16 cellular contexts compared by ENCODE assay signal in genomic region chr17:2680961-2681360, GRCh38. TPM values are rescaled to one million over a fixed set of nuclear protein-coding genes. Genes with fewer than 3 reads are reported as not detected.
DNase-seq lines count a peak whose midpoint lies in the region; ATAC-seq and TF ChIP-seq lines count a peak whose summit lies in the region.
"Had no signal": no experiment of that assay in that cellular context is flagged by ENCODE, and none has a peak within 500 bp of the region (broad histone marks: within the 10 kb centered on the region; RNA-seq: fewer than 3 reads in every experiment).

No MANE protein-coding gene starts in this region.

- no peaks in the 10 kb centered on the region for H3K4me1 ChIP-seq in endodermal cell (ENCODE audit: control insufficient read depth, insufficient read depth, low read length)

- WGBS in endodermal cell (ENCODE audit: insufficient coverage in 1 of 2, insufficient read length in 1 of 2), 2 experiments, result 94 to 95% methylated on average over 2 of the region's 2 CpGs

- no peak for ATAC-seq in activated CD8-positive, alpha-beta T cell treated with anti-CD3 and anti-CD28 coated beads for 36 hours
- ATAC-seq in activated CD8-positive, alpha-beta T cell treated with anti-CD3 and anti-CD28 coated beads, Interleukin-2, amount 10 ng/mL, durations not matched to agents 7 days and 5 days, result no peak
- no peak for ATAC-seq in HG02840 (IDR thresholded peaks at IDR 0.05; ENCODE audit: low FRiP score, unreplicated experiment)
- ATAC-seq: GM12878, HCT116 had no signal

- H3K27ac Mint-ChIP-seq in activated CD8-positive, alpha-beta T cell treated with anti-CD3 and anti-CD28 coated beads for 36 hours, result peak overlapping the region; percentile 26
- H3K27ac Mint-ChIP-seq in activated CD8-positive, alpha-beta T cell treated with anti-CD3 and anti-CD28 coated beads, Interleukin-2, amount 10 ng/mL, durations not matched to agents 7 days and 5 days, result no peak overlapping the region
- no peak overlapping the region for H3K27ac Mint-ChIP-seq in endodermal cell
- peak overlapping the region; percentile 31 for H3K27ac Mint-ChIP-seq in type B pancreatic cell
- H3K27ac Mint-ChIP-seq: CD4-positive, CD25-positive, alpha-beta regulatory T cell had no signal

- no peaks in the 10 kb centered on the region for H3K27me3 Mint-ChIP-seq in activated CD8-positive, alpha-beta T cell treated with anti-CD3 and anti-CD28 coated beads for 36 hours
- H3K27me3 Mint-ChIP-seq in activated CD8-positive, alpha-beta T cell treated with anti-CD3 and anti-CD28 coated beads, Interleukin-2, amount 10 ng/mL, durations not matched to agents 7 days and 5 days (ENCODE audit: low read depth), result no peaks in the 10 kb centered on the region
- H3K27me3 Mint-ChIP-seq in endodermal cell (ENCODE audit: insufficient read depth) (no peaks in the 10 kb centered on the region), type B pancreatic cell (no peaks in the 10 kb centered on the region)
- H3K27me3 Mint-ChIP-seq: CD4-positive, CD25-positive, alpha-beta regulatory T cell had no signal

- H3K9me3 ChIP-seq in endodermal cell (ENCODE audit: control insufficient read depth, low read length), result no peaks in the 10 kb centered on the region
- H3K9me3 ChIP-seq: BLaER1 treated with 17β-estradiol and CSF1 and Interleukin-3, amounts not matched to agents 10 nM and 100 nM had no signal

- CTCF ChIA-PET in activated CD8-positive, alpha-beta T cell treated with anti-CD3 and anti-CD28 coated beads for 36 hours (lab: Charles Lee), result no interaction called here
- CTCF ChIA-PET in activated CD8-positive, alpha-beta T cell treated with anti-CD3 and anti-CD28 coated beads, Interleukin-2, amount 10 ng/mL, durations not matched to agents 7 days and 5 days (lab: Charles Lee), result no interaction called here
- CTCF ChIA-PET in HEK293T (lab: Yijun Ruan, JAX), result no interaction called here

- peak overlapping the region; percentile 75 for H3K27ac ChIP-seq in VCaP
- no peak overlapping the region for H3K27ac ChIP-seq in endodermal cell (ENCODE audit: low read depth, low read length)
- H3K27ac ChIP-seq: BLaER1 treated with 17β-estradiol and CSF1 and Interleukin-3, amounts not matched to agents 10 nM and 100 nM had no signal

- H3K4me3 ChIP-seq in endodermal cell (ENCODE audit: low read length), result no peak overlapping the region
- H3K4me3 ChIP-seq: BLaER1 treated with 17β-estradiol and CSF1 and Interleukin-3, amounts not matched to agents 10 nM and 100 nM; GM12878 had no signal

- no peaks in the 10 kb centered on the region for H3K27me3 ChIP-seq in endodermal cell (ENCODE audit: control insufficient read depth, insufficient read depth, low read length, poor library complexity, severe bottlenecking)
- H3K27me3 ChIP-seq: BLaER1 treated with 17β-estradiol and CSF1 and Interleukin-3, amounts not matched to agents 10 nM and 100 nM had no signal

- no peak for TF ChIP-seq CTCF in activated CD8-positive, alpha-beta T cell treated with anti-CD3 and anti-CD28 coated beads for 36 hours (IDR thresholded peaks at IDR 0.05)
- TF ChIP-seq CTCF in VCaP (conservative IDR thresholded peaks at IDR 0.05) (no peak), endodermal cell (conservative IDR thresholded peaks at IDR 0.05) (no peak), type B pancreatic cell (conservative IDR thresholded peaks at IDR 0.05) (no peak)

- POLR2A ChIA-PET in activated CD8-positive, alpha-beta T cell treated with anti-CD3 and anti-CD28 coated beads for 36 hours (lab: Charles Lee), result no interaction called here
- POLR2A ChIA-PET in activated CD8-positive, alpha-beta T cell treated with anti-CD3 and anti-CD28 coated beads, Interleukin-2, amount 10 ng/mL, durations not matched to agents 7 days and 5 days (lab: Charles Lee), result no interaction called here
- POLR2A ChIA-PET in HEK293T (lab: Yijun Ruan, JAX), result no interaction called here

- H3K4me3 Mint-ChIP-seq in activated CD8-positive, alpha-beta T cell treated with anti-CD3 and anti-CD28 coated beads for 36 hours, result no peak overlapping the region
- no peak overlapping the region for H3K4me3 Mint-ChIP-seq in activated CD8-positive, alpha-beta T cell treated with anti-CD3 and anti-CD28 coated beads, Interleukin-2, amount 10 ng/mL, durations not matched to agents 7 days and 5 days
- H3K4me3 Mint-ChIP-seq in endodermal cell (no peak overlapping the region), type B pancreatic cell (no peak overlapping the region)
- H3K4me3 Mint-ChIP-seq: CD4-positive, CD25-positive, alpha-beta regulatory T cell had no signal

- H3K36me3 ChIP-seq in endodermal cell (ENCODE audit: control insufficient read depth, insufficient read depth, low read length), result peaks cover 87% of the 10 kb centered on the region

- intact Hi-C loops in activated CD8-positive, alpha-beta T cell treated with anti-CD3 and anti-CD28 coated beads for 36 hours (cut with micrococcal nuclease), result no loop called here

- H3K36me3 Mint-ChIP-seq in activated CD8-positive, alpha-beta T cell treated with anti-CD3 and anti-CD28 coated beads for 36 hours (ENCODE audit: low read depth), result peaks cover 34% of the 10 kb centered on the region
- peaks cover 57% of the 10 kb centered on the region for H3K36me3 Mint-ChIP-seq in activated CD8-positive, alpha-beta T cell treated with anti-CD3 and anti-CD28 coated beads, Interleukin-2, amount 10 ng/mL, durations not matched to agents 7 days and 5 days (ENCODE audit: low read depth)
- H3K36me3 Mint-ChIP-seq in endodermal cell (ENCODE audit: low read depth) (peaks cover 68% of the 10 kb centered on the region), type B pancreatic cell (peaks cover 27% of the 10 kb centered on the region)

- H3K9me3 Mint-ChIP-seq in activated CD8-positive, alpha-beta T cell treated with anti-CD3 and anti-CD28 coated beads for 36 hours, result no peaks in the 10 kb centered on the region
- H3K9me3 Mint-ChIP-seq in activated CD8-positive, alpha-beta T cell treated with anti-CD3 and anti-CD28 coated beads, Interleukin-2, amount 10 ng/mL, durations not matched to agents 7 days and 5 days (ENCODE audit: insufficient read depth), result no peaks in the 10 kb centered on the region
- no peaks in the 10 kb centered on the region for H3K9me3 Mint-ChIP-seq in endodermal cell
- H3K9me3 Mint-ChIP-seq in type B pancreatic cell, result no peaks in the 10 kb centered on the region
- H3K9me3 Mint-ChIP-seq: CD4-positive, CD25-positive, alpha-beta regulatory T cell had no signal

- no peaks in the 10 kb centered on the region for H3K4me1 Mint-ChIP-seq in activated CD8-positive, alpha-beta T cell treated with anti-CD3 and anti-CD28 coated beads for 36 hours (ENCODE audit: low read depth)
- H3K4me1 Mint-ChIP-seq in activated CD8-positive, alpha-beta T cell treated with anti-CD3 and anti-CD28 coated beads, Interleukin-2, amount 10 ng/mL, durations not matched to agents 7 days and 5 days (ENCODE audit: low read depth), result no peaks in the 10 kb centered on the region
- H3K4me1 Mint-ChIP-seq in endodermal cell (peaks cover 24% of the 10 kb centered on the region), type B pancreatic cell (ENCODE audit: unreplicated experiment) (no peaks in the 10 kb centered on the region)

- no peak overlapping the region for H3K9ac ChIP-seq in endodermal cell (ENCODE audit: extremely low read depth, low read length, poor library complexity, severe bottlenecking)
- H3K9ac ChIP-seq: BLaER1 treated with 17β-estradiol and CSF1 and Interleukin-3, amounts not matched to agents 10 nM and 100 nM had no signal

- no peak for DNase-seq in activated CD8-positive, alpha-beta T cell treated with anti-CD3 and anti-CD28 coated beads for 36 hours
- no peak for DNase-seq in activated CD8-positive, alpha-beta T cell treated with anti-CD3 and anti-CD28 coated beads, Interleukin-2, amount 10 ng/mL, durations not matched to agents 7 days and 5 days
- DNase-seq in endodermal cell (peak; percentile 28), type B pancreatic cell (ENCODE audit: extremely low spot score, unreplicated experiment) (no peak), NCI-H524 treated with DMSO at 0.1 percent for 48 hours (lab: John Stamatoyannopoulos, UW) (no peak), HEK293T (ENCODE audit: extremely low spot score) (no peak)
- DNase-seq: ACHN; Calu3; CD4-positive, CD25-positive, alpha-beta regulatory T cell; DMS 273 treated with DMSO at 0.1 percent for 48 hours; DMS79 had no signal

TF ChIP-seq in HEK293T, 16 proteins besides CTCF, POLR2A, EP300 and RAD21:
- no peak for TF ChIP-seq CTBP1 (IDR thresholded peaks at IDR 0.05; ENCODE audit: borderline replicate concordance)

RNA-seq across cellular contexts. Expression of gene CLUH, which starts 30.6 kb away (rescaled TPM):
- 100 to 1,000 TPM; 105 to 111 TPM for total RNA-seq in activated CD8-positive, alpha-beta T cell treated with anti-CD3 and anti-CD28 coated beads for 36 hours
- 10 to 100 TPM; 59.0 to 64.9 TPM for total RNA-seq in activated CD8-positive, alpha-beta T cell treated with anti-CD3 and anti-CD28 coated beads, Interleukin-2, amount 10 ng/mL, durations not matched to agents 7 days and 5 days
- total RNA-seq in endodermal cell (10 to 100 TPM; 55.5 to 61.8 TPM), type B pancreatic cell (ENCODE audit: low replicate concordance) (77.0 and 108 TPM in 2 replicates)
- 27.4 TPM for polyA plus RNA-seq in endodermal cell (2013, experiment 1 of 2)
- 21.7 TPM for polyA plus RNA-seq in endodermal cell (2013, experiment 2 of 2)

Comparison
In these comparisons a context has a peak if more than half of its experiments do, and no peak if none do; other contexts are left out.
1. H3K27ac Mint-ChIP-seq: peak in activated CD8-positive, alpha-beta T cell treated with anti-CD3 and anti-CD28 coated beads for 36 hours (single experiment) and type B pancreatic cell (single experiment); none in activated CD8-positive, alpha-beta T cell treated with anti-CD3 and anti-CD28 coated beads, Interleukin-2, amount 10 ng/mL, durations not matched to agents 7 days and 5 days (single experiment) and endodermal cell (single experiment).